Comparison of ENCODE assay signal across 23 cellular contexts in genomic region chr10:86333813-86334514, GRCh38. TPM values are rescaled to one million over a fixed set of nuclear protein-coding genes. Genes with fewer than 3 reads are reported as not detected.
DNase-seq lines count a peak whose midpoint lies in the region; ATAC-seq and TF ChIP-seq lines count a peak whose summit lies in the region.
"Had no signal": no experiment of that assay in that cellular context is flagged by ENCODE, and none has a peak within 500 bp of the region (broad histone marks: within the 10 kb centered on the region; RNA-seq: fewer than 3 reads in every experiment).

No MANE protein-coding gene starts in this region.

- H3K9me3 ChIP-seq in neural cell (ENCODE audit: low read length) = no peaks in the 10 kb centered on the region
- H3K9me3 ChIP-seq in BE2C = no peaks in the 10 kb centered on the region
- H3K9me3 ChIP-seq in smooth muscle cell (replicated peaks; ENCODE audit: low read depth) = no peaks in the 10 kb centered on the region
- H3K9me3 ChIP-seq: upper lobe of left lung had no signal

- no peaks in the 10 kb centered on the region for H3K9me2 ChIP-seq in neural cell (ENCODE audit: insufficient read depth, low read length)

- H3K27me3 ChIP-seq in neural cell (ENCODE audit: insufficient read depth, low read depth, low read length) (no peaks in the 10 kb centered on the region), BE2C (no peaks in the 10 kb centered on the region), smooth muscle cell (ENCODE audit: low read depth) (peaks cover 12% of the 10 kb centered on the region)
- H3K27me3 ChIP-seq: dorsolateral prefrontal cortex, upper lobe of left lung had no signal

- H3K4me2 ChIP-seq in neural cell (ENCODE audit: low read length) (no peak overlapping the region), smooth muscle cell (no peak overlapping the region)

- peak overlapping the region; percentile 65 for H3K27ac ChIP-seq in neural cell (ENCODE audit: low read length)
- no peak overlapping the region for H3K27ac ChIP-seq in smooth muscle cell (ENCODE audit: low read depth)
- H3K27ac ChIP-seq: epithelial cell of prostate, SK-N-MC, upper lobe of left lung had no signal

- H3K79me2 ChIP-seq in neural cell (replicated peaks; ENCODE audit: insufficient read depth, low read length) (no peaks in the 10 kb centered on the region), smooth muscle cell (ENCODE audit: low read depth) (no peaks in the 10 kb centered on the region)

- no peaks in the 10 kb centered on the region for H4K20me1 ChIP-seq in neural cell (ENCODE audit: insufficient read depth)
- peaks cover 43% of the 10 kb centered on the region for H4K20me1 ChIP-seq in smooth muscle cell (ENCODE audit: low read depth)

- H3F3A ChIP-seq in neural cell (ENCODE audit: insufficient read depth, low read length, poor library complexity, severe bottlenecking) = no peaks in the 10 kb centered on the region
- H3F3A ChIP-seq in smooth muscle cell (ENCODE audit: low read depth) = no peaks in the 10 kb centered on the region

- H2AFZ ChIP-seq in neural cell (ENCODE audit: low read depth, low read length) (peak overlapping the region; percentile 31), smooth muscle cell (ENCODE audit: low read depth) (no peak overlapping the region)

- H3K4me3 ChIP-seq in neural cell (ENCODE audit: low read length) (peak overlapping the region; percentile 21), BE2C (ENCODE audit: low read depth, low read length) (no peak overlapping the region), smooth muscle cell (no peak overlapping the region)
- H3K4me3 ChIP-seq: dorsolateral prefrontal cortex, SK-N-MC, upper lobe of left lung had no signal

- peak; percentile 15 for DNase-seq in NCI-H1694 treated with DMSO at 0.1 percent for 48 hours (lab: John Stamatoyannopoulos, UW)
- DNase-seq in NCI-H1694 (lab: John Stamatoyannopoulos, UW) = no peak
- DNase-seq in NCI-H2029 (lab: John Stamatoyannopoulos, UW) = peak; percentile 59
- DNase-seq in NCI-H748 treated with DMSO at 0.1 percent for 48 hours (lab: John Stamatoyannopoulos, UW) = peak; percentile 36
- DNase-seq in BE2C = no peak
- no peak for DNase-seq in omental fat pad (ENCODE audit: low spot score)
- no peak for DNase-seq in smooth muscle cell (lab: John Stamatoyannopoulos, UW; ENCODE audit: unreplicated experiment)
- DNase-seq: 8988T; activated CD4-positive, alpha-beta T cell treated with anti-CD3 and anti-CD28 coated beads, Interleukin-2, amount 50 U/mL, for 48 hours; activated gamma-delta T cell; AML-193; amniotic stem cell; foreskin fibroblast; HCEC 1CT; NCI-H2227 treated with DMSO at 0.1 percent for 48 hours; occipital lobe; retina; stimulated activated CD8-positive, alpha-beta memory T cell treated with anti-CD3 and anti-CD28 coated beads, Interleukin-4, amount 100 ng/mL, for 48 hours; upper lobe of left lung had no signal

- peaks cover 31% of the 10 kb centered on the region for H3K4me1 ChIP-seq in BE2C
- no peaks in the 10 kb centered on the region for H3K4me1 ChIP-seq in smooth muscle cell (ENCODE audit: low read depth)
- H3K4me1 ChIP-seq: upper lobe of left lung had no signal

- TF ChIP-seq CTCF in neural cell (IDR thresholded peaks at IDR 0.05; ENCODE audit: poor library complexity, severe bottlenecking) (no peak), BE2C (IDR thresholded peaks at IDR 0.05; ENCODE audit: low read depth, low read length) (no peak), omental fat pad (IDR thresholded peaks at IDR 0.05) (no peak), smooth muscle cell (IDR thresholded peaks at IDR 0.05; ENCODE audit: borderline replicate concordance, insufficient read depth, poor library complexity, severe bottlenecking) (no peak)

- WGBS in smooth muscle cell (ENCODE audit: low lambda C conversion rate) = 79% methylated on average over 8 of the region's 8 CpGs

- H3K36me3 ChIP-seq in neural cell (ENCODE audit: insufficient read depth, low read length) (no peaks in the 10 kb centered on the region), BE2C (no peaks in the 10 kb centered on the region), smooth muscle cell (ENCODE audit: low read depth) (no peaks in the 10 kb centered on the region)
- H3K36me3 ChIP-seq: upper lobe of left lung had no signal

- no peak for TF ChIP-seq RAD21 in neural cell (conservative IDR thresholded peaks at IDR 0.05)

- no peak for TF ChIP-seq EP300 in neural cell (conservative IDR thresholded peaks at IDR 0.05; ENCODE audit: poor library complexity, severe bottlenecking)

- H3K9ac ChIP-seq in neural cell (ENCODE audit: low read length) (peak overlapping the region; percentile 35), smooth muscle cell (ENCODE audit: low read depth) (no peak overlapping the region)

- ATAC-seq in omental fat pad (ENCODE audit: low FRiP score) = no peak

TF ChIP-seq in neural cell, 6 proteins besides CTCF, POLR2A, EP300 and RAD21:
- no peak for TF ChIP-seq SMC3 (conservative IDR thresholded peaks at IDR 0.05; ENCODE audit: poor library complexity)
- TF ChIP-seq MXI1 (conservative IDR thresholded peaks at IDR 0.05; ENCODE audit: poor library complexity, severe bottlenecking) = no peak
- no peak for TF ChIP-seq TAF1 (IDR thresholded peaks at IDR 0.05; ENCODE audit: low read depth)
- TF ChIP-seq EZH2 (IDR thresholded peaks at IDR 0.05; ENCODE audit: borderline replicate concordance, insufficient read depth, low read length, poor library complexity, severe bottlenecking) = no peak
- TF ChIP-seq REST (IDR thresholded peaks at IDR 0.05; ENCODE audit: borderline replicate concordance) = no peak
- no peak for TF ChIP-seq POLR2AphosphoS5 (IDR thresholded peaks at IDR 0.05)

RNA-seq across cellular contexts. Expression of gene GRID1, which starts 32.6 kb away (rescaled TPM):
- polyA plus RNA-seq in neural cell = 7.3 and 10.4 TPM in 2 replicates
- polyA minus RNA-seq in neural cell = 24.3 and 25.1 TPM in 2 replicates
- polyA plus RNA-seq in BE2C (2012; ENCODE audit: insufficient read depth, insufficient read length, low read depth) = 55.8 TPM
- total RNA-seq in omental fat pad = 1 to 10 TPM; 1.5 to 3.5 (median 2.4) TPM
- 7.4 and 7.5 TPM in 2 replicates for total RNA-seq in smooth muscle cell
- 3.1 and 4.4 TPM in 2 replicates for polyA plus RNA-seq in smooth muscle cell

Comparison
In these comparisons a context has a peak if more than half of its experiments do, and no peak if none do; other contexts are left out.
1. DNase-seq: peak in NCI-H1694 treated with DMSO at 0.1 percent for 48 hours (single experiment), NCI-H2029 (single experiment) and NCI-H748 treated with DMSO at 0.1 percent for 48 hours (single experiment); none in NCI-H1694 (single experiment), BE2C (single experiment), omental fat pad (single experiment) and smooth muscle cell (single experiment).